Comparison of ENCODE assay signal across 9 cellular contexts in the genomic region with DNA sequence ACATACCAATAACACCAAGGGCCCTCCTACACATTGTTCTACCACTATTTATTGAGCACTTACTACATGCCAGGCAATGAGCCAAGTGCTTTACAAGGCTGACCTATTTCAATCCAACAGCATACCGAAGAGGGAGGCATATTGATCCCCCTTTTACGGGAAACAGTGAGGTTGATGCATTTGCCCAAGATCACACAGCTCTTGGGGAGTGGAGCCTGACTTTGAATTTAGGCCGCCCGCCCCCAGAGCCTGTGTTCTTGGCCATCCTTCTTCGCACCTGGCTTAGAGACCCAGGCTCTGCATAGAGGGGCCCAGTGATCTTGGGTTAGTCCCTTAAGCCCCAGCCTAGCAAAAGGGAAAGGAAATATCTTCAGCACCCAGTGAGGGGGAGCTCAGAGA.
DNase-seq lines count a peak whose midpoint lies in the region; ATAC-seq and TF ChIP-seq lines count a peak whose summit lies in the region.
"Had no signal": no experiment of that assay in that cellular context is flagged by ENCODE, and none has a peak within 500 bp of the region (broad histone marks: within the 10 kb centered on the region; RNA-seq: fewer than 3 reads in every experiment).

No MANE protein-coding gene starts in this region.

- TF ChIP-seq CTCF in astrocyte of the spinal cord (IDR thresholded peaks at IDR 0.05; ENCODE audit: low read depth, low read length): no peak

- DNase-seq in NCI-H2029 (lab: John Stamatoyannopoulos, UW) (peak; percentile 43), NCI-H2029 treated with DMSO at 0.1 percent for 48 hours (lab: John Stamatoyannopoulos, UW) (no peak), astrocyte of the spinal cord (ENCODE audit: low read depth, low spot score) (peak; percentile 74), NCI-H82 (lab: John Stamatoyannopoulos, UW) (no peak)
- DNase-seq in stimulated activated naive CD8-positive, alpha-beta T cell treated with anti-CD3 and anti-CD28 coated beads, Interleukin-15, Interleukin-2, amounts not matched to agents 100 U/mL and 50 U/mL, for 24 hours: no peak
- DNase-seq in stimulated activated CD4-positive, alpha-beta T cell treated with anti-CD3 and anti-CD28 coated beads, Interleukin-15, amount 100 ng/mL, for 24 hours: no peak

- H3K27ac ChIP-seq in layer of hippocampus (ENCODE audit: low read depth, low read length) (peak overlapping the region; percentile 79), temporal lobe (ENCODE audit: low read depth, low read length) (peak overlapping the region; percentile 87)

- H3K27me3 ChIP-seq in layer of hippocampus (ENCODE audit: control insufficient read depth, insufficient read depth, low read length): no peaks in the 10 kb centered on the region

- no peak for ATAC-seq in stimulated activated naive CD8-positive, alpha-beta T cell treated with anti-CD3 and anti-CD28 coated beads, Interleukin-15, Interleukin-2, amounts not matched to agents 100 U/mL and 50 U/mL, for 24 hours
- ATAC-seq: SK-N-SH treated with all-trans-retinoic acid at 6 μM for 48 hours had no signal

- in situ Hi-C loops in astrocyte of the spinal cord (cut with HindIII; ENCODE audit: low sequenced_read_pairs): loop anchor here (10.0 kb wide), 1 partner anchor 61 kb away; no protein-coding TSS in a partner anchor

- H3K4me3 ChIP-seq in astrocyte of the spinal cord (ENCODE audit: low read depth, low read length): peak overlapping the region; percentile 1

Comparison
In these comparisons a context has a peak if more than half of its experiments do, and no peak if none do; other contexts are left out.
1. DNase-seq: peak in NCI-H2029 (single experiment) and astrocyte of the spinal cord (single experiment); none in NCI-H2029 treated with DMSO at 0.1 percent for 48 hours (single experiment), NCI-H82 (single experiment), stimulated activated naive CD8-positive, alpha-beta T cell treated with anti-CD3 and anti-CD28 coated beads, Interleukin-15, Interleukin-2, amounts not matched to agents 100 U/mL and 50 U/mL, for 24 hours (single experiment) and stimulated activated CD4-positive, alpha-beta T cell treated with anti-CD3 and anti-CD28 coated beads, Interleukin-15, amount 100 ng/mL, for 24 hours (single experiment).